19 cellular contexts compared by ENCODE assay signal in genomic region chr2:158729873-158730620, GRCh38.
DNase-seq lines count a peak whose midpoint lies in the region; ATAC-seq, FAIRE-seq and TF ChIP-seq lines count a peak whose summit lies in the region.
"Had no signal": no experiment of that assay in that cellular context is flagged by ENCODE, and none has a peak within 500 bp of the region (broad histone marks: within the 10 kb centered on the region; RNA-seq: fewer than 3 reads in every experiment).

No MANE protein-coding gene starts in this region.

- no peak for TF ChIP-seq POLR2A in GM12892 (IDR thresholded peaks at IDR 0.05; ENCODE audit: low read depth, low read length)

- peak overlapping the region; percentile 39 for H3K27ac ChIP-seq in cingulate gyrus (ENCODE audit: low read depth, low read length)
- H3K27ac ChIP-seq: gastroesophageal sphincter had no signal

- peak in 8 of 14 donors; percentile 15 to 57 (median 36) for DNase-seq in C1 segment of cervical spinal cord (lab: John Stamatoyannopoulos, UW)
- peak; percentile 79 for DNase-seq in NCI-H345 (lab: John Stamatoyannopoulos, UW)
- peak; percentile 45 for DNase-seq in midbrain (lab: John Stamatoyannopoulos, UW)
- DNase-seq in GM10248 (ENCODE audit: extremely low spot score): no peak
- no peak for DNase-seq in GM12892 (ENCODE audit: insufficient read length)
- DNase-seq: activated effector memory CD4-positive, alpha-beta T cell treated with anti-CD3 and anti-CD28 coated beads, Interleukin-2, amount 50 U/mL, for 16 hours; aorta; Calu3; cortex of kidney; GF-D8; immature natural killer cell; NCI-H2171; stimulated activated CD4-positive, alpha-beta T cell treated with anti-CD3 and anti-CD28 coated beads, Interleukin-4, amount 100 ng/mL, for 24 hours; stimulated activated CD8-positive, alpha-beta memory T cell treated with anti-CD3 and anti-CD28 coated beads, Interleukin-4, amount 100 ng/mL, for 48 hours had no signal

- ATAC-seq in SK-N-SH treated with all-trans-retinoic acid at 6 μM for 48 hours (no peak), GM21515 (IDR thresholded peaks at IDR 0.05; ENCODE audit: unreplicated experiment) (no peak)
- ATAC-seq: gastroesophageal sphincter, HCT116 had no signal

- no peak for FAIRE-seq in GM12892 (lab: Jason Lieb, UNC)

- TF ChIP-seq CTCF in GM10248 (IDR thresholded peaks at IDR 0.05; ENCODE audit: control extremely low read depth, extremely low read depth, low read depth, missing control alignments): no peak

- POLR2A ChIA-PET in GM10248 (lab: Yijun Ruan, JAX): no interaction called here

- CTCF ChIA-PET in GM10248 (lab: Yijun Ruan, JAX): interaction anchor here (0.9 kb wide), 1 partner anchor 16 kb away, joined by 3 read pairs; no protein-coding TSS in a partner anchor

TF ChIP-seq in SK-N-SH treated with all-trans-retinoic acid at 6 μM for 48 hours, 23 proteins besides CTCF, POLR2A, EP300 and RAD21:
- no peak for TF ChIP-seq ZNF8 (CRISPR knock-in tag; IDR thresholded peaks at IDR 0.05)
- no peak for TF ChIP-seq ZFP3 (CRISPR knock-in tag; IDR thresholded peaks at IDR 0.05)
- TF ChIP-seq CREB5 (CRISPR knock-in tag; IDR thresholded peaks at IDR 0.05; ENCODE audit: low read depth): no peak
- TF ChIP-seq PPARA (CRISPR knock-in tag; IDR thresholded peaks at IDR 0.05; ENCODE audit: borderline replicate concordance): no peak
- TF ChIP-seq SNAI2 (CRISPR knock-in tag; IDR thresholded peaks at IDR 0.05): no peak
- no peak for TF ChIP-seq CSRNP3 (CRISPR knock-in tag; IDR thresholded peaks at IDR 0.05)
- no peak for TF ChIP-seq CSDC2 (CRISPR knock-in tag; IDR thresholded peaks at IDR 0.05)
- no peak for TF ChIP-seq ZNF70 (CRISPR knock-in tag; IDR thresholded peaks at IDR 0.05)
- TF ChIP-seq TCF4 (CRISPR knock-in tag; IDR thresholded peaks at IDR 0.05; ENCODE audit: borderline replicate concordance): no peak
- no peak for TF ChIP-seq ZNF565 (CRISPR knock-in tag; conservative IDR thresholded peaks at IDR 0.05; ENCODE audit: low read depth)
- no peak for TF ChIP-seq POU6F1 (CRISPR knock-in tag; IDR thresholded peaks at IDR 0.05; ENCODE audit: borderline replicate concordance, low read depth)
- no peak for TF ChIP-seq TOX (CRISPR knock-in tag; IDR thresholded peaks at IDR 0.05; ENCODE audit: borderline replicate concordance)

Comparison
In these comparisons a context has a peak if more than half of its experiments do, and no peak if none do; other contexts are left out.
1. DNase-seq: peak in C1 segment of cervical spinal cord (8 of 14), NCI-H345 (single experiment) and midbrain (single experiment); none in GM10248 (single experiment) and GM12892 (single experiment).